ENCODE assay signal across 16 cellular contexts in genomic region chr3:150269526-150269925, GRCh38.
DNase-seq lines count a peak whose midpoint lies in the region; ATAC-seq, FAIRE-seq and TF ChIP-seq lines count a peak whose summit lies in the region.
"Had no signal": no experiment of that assay in that cellular context is flagged by ENCODE, and none has a peak within 500 bp of the region (broad histone marks: within the 10 kb centered on the region; RNA-seq: fewer than 3 reads in every experiment).

No MANE protein-coding gene starts in this region.

- H3K23ac ChIP-seq in IMR-90 (ENCODE audit: low read depth, low read length), result no peak overlapping the region; the same call in 1 of the 2 replicates

- BruUV-seq in IMR-90 (replicated peaks; lab: Mats Ljungman, UMichigan) (no TSS peak), K562 (replicated peaks; lab: Mats Ljungman, UMichigan) (no TSS peak)

- no peaks in the 10 kb centered on the region for H3K9me3 ChIP-seq in IMR-90 (ENCODE audit: control insufficient read depth, insufficient read depth, low read length)
- no peaks in the 10 kb centered on the region for H3K9me3 ChIP-seq in K562 (replicated peaks; ENCODE audit: control insufficient read depth, insufficient read depth, low read depth, low read length)
- no peaks in the 10 kb centered on the region for H3K9me3 ChIP-seq in liver (ENCODE audit: control insufficient read depth in 4 of 4, low read length in 3 of 4)
- no peaks in the 10 kb centered on the region for H3K9me3 ChIP-seq in transverse colon
- H3K9me3 ChIP-seq: BE2C had no signal

- TF ChIP-seq POLR2A in IMR-90 (IDR thresholded peaks at IDR 0.05; ENCODE audit: low read depth, low read length), result no peak
- TF ChIP-seq POLR2A in K562 (conservative IDR thresholded peaks at IDR 0.05), result no peak
- no peak for TF ChIP-seq POLR2A in transverse colon (IDR thresholded peaks at IDR 0.05)

- no peak overlapping the region for H3K27ac Mint-ChIP-seq in activated CD8-positive, alpha-beta T cell treated with anti-CD3 and anti-CD28 coated beads, Interleukin-2, amount 10 ng/mL, durations not matched to agents 7 days and 5 days
- H3K27ac Mint-ChIP-seq: CD8-positive, alpha-beta memory T cell; HFFc6; IgD-negative memory B cell had no signal

- H3K27ac ChIP-seq in IMR-90 (ENCODE audit: insufficient read depth, low read length) (no peak overlapping the region), K562 (ENCODE audit: extremely low read depth, low read depth, low read length) (no peak overlapping the region), liver (ENCODE audit: low read depth in 1 of 2, low read length in 2 of 2) (peak overlapping the region; percentile 89 to 95), transverse colon (peak overlapping the region; percentile 31 to 78 (median 69))
- H3K27ac ChIP-seq: C4-2B, KMS-11 had no signal

- POLR2A ChIA-PET in IMR-90 (lab: Charles Lee; ENCODE audit: unreplicated experiment) (no interaction called here), K562 (lab: Yijun Ruan, JAX) (no interaction called here)
- POLR2A ChIA-PET in activated CD8-positive, alpha-beta T cell treated with anti-CD3 and anti-CD28 coated beads, Interleukin-2, amount 10 ng/mL, durations not matched to agents 7 days and 5 days (lab: Charles Lee), result no interaction called here

- H4K20me1 ChIP-seq in IMR-90 (ENCODE audit: insufficient read depth, low read length) (no peaks in the 10 kb centered on the region), K562 (replicated peaks; ENCODE audit: control insufficient read depth, insufficient read depth, low read length) (no peaks in the 10 kb centered on the region)

- no peaks in the 10 kb centered on the region for H3K36me3 ChIP-seq in IMR-90 (ENCODE audit: control insufficient read depth, insufficient read depth, low read length)
- no peaks in the 10 kb centered on the region for H3K36me3 ChIP-seq in K562 (ENCODE audit: control insufficient read depth, insufficient read depth, low read length)
- H3K36me3 ChIP-seq in liver (ENCODE audit: control insufficient read depth in 4 of 4, insufficient read depth in 3 of 4, low read depth in 1 of 4, low read length in 3 of 4), result no peaks in the 10 kb centered on the region
- no peaks in the 10 kb centered on the region for H3K36me3 ChIP-seq in transverse colon
- H3K36me3 ChIP-seq: BE2C had no signal

- H2BK5ac ChIP-seq in IMR-90 (ENCODE audit: low read depth, low read length, poor library complexity, severe bottlenecking), result peak overlapping the region; percentile 20

- no peaks in the 10 kb centered on the region for H3K36me3 Mint-ChIP-seq in activated CD8-positive, alpha-beta T cell treated with anti-CD3 and anti-CD28 coated beads, Interleukin-2, amount 10 ng/mL, durations not matched to agents 7 days and 5 days (ENCODE audit: low read depth)
- H3K36me3 Mint-ChIP-seq: CD8-positive, alpha-beta memory T cell; IgD-negative memory B cell had no signal

- H3K4me3 ChIP-seq in IMR-90 (ENCODE audit: insufficient read depth, low read depth, low read length) (no peak overlapping the region), K562 (no peak overlapping the region), liver (ENCODE audit: low read depth in 1 of 3, low read length in 3 of 3) (no peak overlapping the region), transverse colon (no peak overlapping the region)

- no peaks in the 10 kb centered on the region for H3K9me3 Mint-ChIP-seq in activated CD8-positive, alpha-beta T cell treated with anti-CD3 and anti-CD28 coated beads, Interleukin-2, amount 10 ng/mL, durations not matched to agents 7 days and 5 days (ENCODE audit: insufficient read depth)
- H3K9me3 Mint-ChIP-seq: CD8-positive, alpha-beta memory T cell; HFFc6; IgD-negative memory B cell had no signal

- TF ChIP-seq EP300 in K562 (IDR thresholded peaks at IDR 0.05; ENCODE audit: low read length), result no peak
- no peak for TF ChIP-seq EP300 in transverse colon (IDR thresholded peaks at IDR 0.05; ENCODE audit: low read depth)

- dilution Hi-C loops in IMR-90 (cut with HindIII; ENCODE audit: low sequenced_read_pairs, unreplicated experiment), result no loop called here

- H2AFZ ChIP-seq in IMR-90 (replicated peaks; ENCODE audit: low read length, poor library complexity) (no peak overlapping the region), K562 (ENCODE audit: low read depth, low read length) (0 out of 2 replicates have a peak overlapping the region, but pooled peaks have one; percentile 25)

- no peak overlapping the region; the same call in 1 of the 2 replicates for H3K18ac ChIP-seq in IMR-90 (ENCODE audit: low read depth, low read length)

- H2AK5ac ChIP-seq in IMR-90 (ENCODE audit: low read depth, low read length), result no peak overlapping the region

- intact Hi-C loops in IMR-90 (cut with micrococcal nuclease), result no loop called here
- intact Hi-C loops in K562 (cut with micrococcal nuclease), result no loop called here
- intact Hi-C loops in transverse colon (cut with DNase I; ENCODE audit: low total_unique reads), result no loop called here

- no peaks in the 10 kb centered on the region for H3K4me1 Mint-ChIP-seq in activated CD8-positive, alpha-beta T cell treated with anti-CD3 and anti-CD28 coated beads, Interleukin-2, amount 10 ng/mL, durations not matched to agents 7 days and 5 days (ENCODE audit: low read depth)
- H3K4me1 Mint-ChIP-seq: CD8-positive, alpha-beta memory T cell had no signal

- H3K27me3 ChIP-seq in IMR-90 (ENCODE audit: control insufficient read depth, insufficient read depth, low read length), result no peaks in the 10 kb centered on the region
- no peaks in the 10 kb centered on the region for H3K27me3 ChIP-seq in K562 (ENCODE audit: control insufficient read depth in 2 of 2, insufficient read depth in 2 of 2, low read length in 2 of 2)
- H3K27me3 ChIP-seq in liver (ENCODE audit: control insufficient read depth in 4 of 4, insufficient read depth in 4 of 4, low read length in 3 of 4), result no peaks in the 10 kb centered on the region
- no peaks in the 10 kb centered on the region for H3K27me3 ChIP-seq in transverse colon
- H3K27me3 ChIP-seq: BE2C had no signal

- H2BK120ac ChIP-seq in IMR-90 (ENCODE audit: low read depth, low read length), result 0 out of 2 replicates have a peak overlapping the region, but pooled peaks have one; percentile 48

- no peak for ATAC-seq in IMR-90 (ENCODE audit: low read depth)
- ATAC-seq in K562, result no peak
- no peak for ATAC-seq in HG03354 (IDR thresholded peaks at IDR 0.05; ENCODE audit: poor library complexity, severe bottlenecking, unreplicated experiment)
- ATAC-seq in activated CD8-positive, alpha-beta T cell treated with anti-CD3 and anti-CD28 coated beads, Interleukin-2, amount 10 ng/mL, durations not matched to agents 7 days and 5 days, result no peak
- no peak for ATAC-seq in GM19395 (IDR thresholded peaks at IDR 0.05; ENCODE audit: unreplicated experiment)

- H2BK15ac ChIP-seq in IMR-90 (ENCODE audit: low read depth, low read length), result no peak overlapping the region

- no peak overlapping the region for H3K4me3 Mint-ChIP-seq in activated CD8-positive, alpha-beta T cell treated with anti-CD3 and anti-CD28 coated beads, Interleukin-2, amount 10 ng/mL, durations not matched to agents 7 days and 5 days
- H3K4me3 Mint-ChIP-seq: CD8-positive, alpha-beta memory T cell; HFFc6; IgD-negative memory B cell had no signal

- H4K8ac ChIP-seq in IMR-90 (ENCODE audit: low read depth in 2 of 2, low read length in 2 of 2), result no peak overlapping the region

- H3K4me1 ChIP-seq in IMR-90 (ENCODE audit: control insufficient read depth, insufficient read depth, low read length) (peaks cover 5% of the 10 kb centered on the region), K562 (replicated peaks in 1 of 2; ENCODE audit: control insufficient read depth in 2 of 2, insufficient read depth in 2 of 2, low read length in 2 of 2) (peaks cover 0 to 2% of the 10 kb centered on the region in 2 experiments; a peak in 1 of 5 replicates), liver (ENCODE audit: control insufficient read depth in 4 of 4, insufficient read depth in 4 of 4, low read length in 3 of 4) (peaks cover 2 to 21% (median 5%) of the 10 kb centered on the region in 4 donors), transverse colon (peaks cover 0 to 36% (median 18%) of the 10 kb centered on the region in 4 donors)

- H3K56ac ChIP-seq in IMR-90 (ENCODE audit: extremely low read depth, insufficient read depth, low read length), result no peak overlapping the region

- H3K4me2 ChIP-seq in IMR-90 (ENCODE audit: low read depth, low read length), result no peak overlapping the region
- H3K4me2 ChIP-seq in K562 (ENCODE audit: insufficient read depth, low read length), result no peak overlapping the region
- H3K4me2 ChIP-seq: KMS-11 had no signal

- CTCF ChIA-PET in IMR-90 (lab: Yijun Ruan, JAX), result no interaction called here
- CTCF ChIA-PET in K562 (lab: Yijun Ruan, JAX; ENCODE audit: low intra/inter-chr PET ratio), result no interaction called here
- CTCF ChIA-PET in activated CD8-positive, alpha-beta T cell treated with anti-CD3 and anti-CD28 coated beads, Interleukin-2, amount 10 ng/mL, durations not matched to agents 7 days and 5 days (lab: Charles Lee), result no interaction called here

- no peak overlapping the region for H2AK9ac ChIP-seq in IMR-90 (replicated peaks; ENCODE audit: low read depth, low read length, poor library complexity)

- in situ Hi-C loops in IMR-90 (cut with MboI; ENCODE audit: low sequenced_read_pairs) (no loop called here), K562 (cut with MboI) (no loop called here), transverse colon (cut with MboI; ENCODE audit: low pct_ligation_motif_present in 1 of 4, low pct_unique_long_range_greater_than_20kb in 1 of 4, low sequenced_read_pairs in 3 of 4) (no loop called here)

- H4K5ac ChIP-seq in IMR-90 (ENCODE audit: low read depth, low read length), result no peak overlapping the region; the same call in 1 of the 2 replicates

- no peak overlapping the region for H3K4ac ChIP-seq in IMR-90 (ENCODE audit: low read depth, low read length)

- H3K79me1 ChIP-seq in IMR-90 (ENCODE audit: low read depth in 1 of 2, low read length in 2 of 2), result no peaks in the 10 kb centered on the region

- peak overlapping the region; percentile 14; the same call in 1 of the 2 replicates for H2BK20ac ChIP-seq in IMR-90 (ENCODE audit: low read depth, low read length)

- H4K91ac ChIP-seq in IMR-90 (ENCODE audit: insufficient read depth, low read depth, low read length), result no peak overlapping the region

- no peak for FAIRE-seq in K562 (lab: Jason Lieb, UNC)
- FAIRE-seq: A204.1 had no signal

- TF ChIP-seq CTCF in IMR-90 (conservative IDR thresholded peaks at IDR 0.05; ENCODE audit: low read depth, low read length) (no peak), K562 (IDR thresholded peaks at IDR 0.05 in 2 of 3, conservative IDR thresholded peaks at IDR 0.05 in 1 of 3; ENCODE audit: insufficient read depth in 2 of 3, low read depth in 1 of 3, low read length in 3 of 3) (no peak), liver (IDR thresholded peaks at IDR 0.05; ENCODE audit: low read depth, low read length, missing input control) (no peak), transverse colon (IDR thresholded peaks at IDR 0.05) (no peak)

- H3K27me3 Mint-ChIP-seq in activated CD8-positive, alpha-beta T cell treated with anti-CD3 and anti-CD28 coated beads, Interleukin-2, amount 10 ng/mL, durations not matched to agents 7 days and 5 days (ENCODE audit: low read depth), result peaks cover 2% of the 10 kb centered on the region

- H3K9ac ChIP-seq in IMR-90 (ENCODE audit: low read depth, low read length), result no peak overlapping the region
- H3K9ac ChIP-seq in K562 (ENCODE audit: insufficient read depth in 1 of 2, low read depth in 2 of 2, low read length in 2 of 2), result no peak overlapping the region
- H3K9ac ChIP-seq in liver (ENCODE audit: low read depth in 1 of 2, low read length in 2 of 2), result peak overlapping the region in 1 of 2 donors; percentile 25
- H3K9ac ChIP-seq: KMS-11 had no signal

- H3K14ac ChIP-seq in IMR-90 (replicated peaks; ENCODE audit: low read depth, low read length), result peak overlapping the region; percentile 19; the same call in 1 of the 2 replicates

- DNase-seq in IMR-90 (no peak), K562 (ENCODE audit: extremely low read depth in 1 of 4, low spot score in 3 of 4) (no peak), transverse colon (no peak)
- no peak for DNase-seq in activated CD8-positive, alpha-beta T cell treated with anti-CD3 and anti-CD28 coated beads, Interleukin-2, amount 10 ng/mL, durations not matched to agents 7 days and 5 days
- DNase-seq: BE2C; CD8-positive, alpha-beta memory T cell; GOT3; HCEC 1CT; HFFc6 had no signal

- H3K79me2 ChIP-seq in K562 (ENCODE audit: control insufficient read depth, insufficient read depth, low read length), result no peaks in the 10 kb centered on the region

- TF ChIP-seq RAD21 in IMR-90 (IDR thresholded peaks at IDR 0.05; ENCODE audit: low read length), result no peak
- TF ChIP-seq RAD21 in K562 (CRISPR knock-in tag; conservative IDR thresholded peaks at IDR 0.05 in 1 of 2, IDR thresholded peaks at IDR 0.05 in 1 of 2), result no peak
- TF ChIP-seq RAD21 in liver (IDR thresholded peaks at IDR 0.05), result no peak

- H3K9me1 ChIP-seq in IMR-90 (ENCODE audit: insufficient read depth, low read length) (peaks cover 5% of the 10 kb centered on the region; the same call in 1 of the 2 replicates), K562 (ENCODE audit: control insufficient read depth, insufficient read depth, low read length) (no peaks in the 10 kb centered on the region)

- no CpG with 5 or more reads among the region's 3 CpGs for WGBS in IMR-90 (ENCODE audit: extremely low coverage in 2 of 2, insufficient read length in 1 of 2), 2 experiments
- WGBS in K562 (ENCODE audit: insufficient coverage, low coverage, missing lambda C conversion rate), result 10% methylated on average over 3 of the region's 3 CpGs
- 47% methylated on average over 3 of the region's 3 CpGs for WGBS in liver
- 59 to 67% methylated on average over 3 of the region's 3 CpGs for WGBS in transverse colon (ENCODE audit: low coverage in 1 of 2), 2 donors

Comparison
In these comparisons a context has a peak if more than half of its experiments do, and no peak if none do; other contexts are left out.
1. H3K27ac ChIP-seq: peak in liver (2 of 2) and transverse colon (4 of 4); none in IMR-90 (single experiment) and K562 (single experiment).